ENCODE assay signal across 16 cellular contexts in the genomic region with DNA sequence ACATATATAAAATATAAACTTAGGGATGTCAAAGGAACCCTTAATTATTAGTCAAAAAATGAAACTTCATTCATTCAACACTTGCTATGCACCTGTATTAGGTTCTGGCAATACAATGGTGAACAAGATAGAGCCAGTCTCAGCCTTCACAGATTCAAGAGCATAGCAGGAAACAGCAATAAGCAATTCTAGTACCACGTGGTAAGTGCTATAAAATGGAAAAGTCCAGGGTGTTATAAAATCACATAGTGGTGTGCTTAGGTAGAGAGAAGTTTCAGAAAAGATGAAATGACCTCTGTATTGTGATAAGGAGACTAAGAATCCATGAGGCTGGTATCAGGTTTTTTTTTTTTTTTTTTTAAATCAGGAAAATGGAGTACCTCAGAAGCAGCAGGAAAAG. TPM values are rescaled to one million over a fixed set of nuclear protein-coding genes. Genes with fewer than 3 reads are reported as not detected.
DNase-seq lines count a peak whose midpoint lies in the region; ATAC-seq and TF ChIP-seq lines count a peak whose summit lies in the region.
"Had no signal": no experiment of that assay in that cellular context is flagged by ENCODE, and none has a peak within 500 bp of the region (broad histone marks: within the 10 kb centered on the region; RNA-seq: fewer than 3 reads in every experiment).

No MANE protein-coding gene starts in this region.

- POLR2A ChIA-PET in WTC11 (lab: Charles Lee), result interaction anchor here (0.5 kb wide), 1 partner anchor 572 kb away, joined by 4 read pairs; no protein-coding TSS in a partner anchor

- H3K27ac ChIP-seq in left ventricle myocardium inferior (replicated peaks), result peak overlapping the region; percentile 97
- H3K27ac ChIP-seq: KMS-11, SJSA1 had no signal

- H3K27me3 ChIP-seq in left ventricle myocardium inferior (ENCODE audit: low read depth), result no peaks in the 10 kb centered on the region
- H3K27me3 ChIP-seq: SJSA1 had no signal

- no peaks in the 10 kb centered on the region for H3K27me3 Mint-ChIP-seq in WTC11 (ENCODE audit: low read depth)

- no peak for ATAC-seq in Right ventricle myocardium inferior
- no peak for ATAC-seq in WTC11
- ATAC-seq in left colon, result peak; percentile 94
- no peak for ATAC-seq in GM18511 (IDR thresholded peaks at IDR 0.05; ENCODE audit: unreplicated experiment)
- ATAC-seq: Panc1 had no signal

- no peaks in the 10 kb centered on the region for H3K36me3 ChIP-seq in left ventricle myocardium inferior

- CTCF ChIA-PET in WTC11 (lab: Charles Lee), result no interaction called here

- H3K4me3 ChIP-seq in left ventricle myocardium inferior, result no peak overlapping the region
- H3K4me3 ChIP-seq: SJSA1 had no signal

- no peak overlapping the region for H3K4me3 Mint-ChIP-seq in WTC11

- no peak for TF ChIP-seq CTCF in left ventricle myocardium inferior (IDR thresholded peaks at IDR 0.05; ENCODE audit: borderline replicate concordance)
- no peak for TF ChIP-seq CTCF in WTC11 (IDR thresholded peaks at IDR 0.05)

- intact Hi-C loops in left ventricle myocardium inferior (cut with micrococcal nuclease), result no loop called here
- intact Hi-C loops in Right ventricle myocardium inferior (cut with DNase I), result no loop called here
- intact Hi-C loops in left colon (cut with DNase I, micrococcal nuclease), result no loop called here

- DNase-seq in left ventricle myocardium inferior, result no peak
- no peak for DNase-seq in Right ventricle myocardium inferior (ENCODE audit: missing footprints)
- no peak for DNase-seq in WTC11 (ENCODE audit: low spot score)
- DNase-seq in left colon, result no peak
- no peak for DNase-seq in NCI-H82 (lab: John Stamatoyannopoulos, UW)
- no peak for DNase-seq in NOMO-1 treated with DMSO at 0.1 percent for 48 hours (lab: John Stamatoyannopoulos, UW; ENCODE audit: unreplicated experiment)
- DNase-seq: C1 segment of cervical spinal cord, H7, NCI-H1417, NCI-H187, NCI-H2227 treated with DMSO at 0.1 percent for 48 hours, NCI-H510A treated with DMSO at 0.1 percent for 48 hours had no signal

- H3K27ac Mint-ChIP-seq in WTC11, result peak overlapping the region; percentile 68; the same call in 1 of the 2 replicates

- no peaks in the 10 kb centered on the region for H3K9me3 ChIP-seq in left ventricle myocardium inferior (replicated peaks)
- H3K9me3 ChIP-seq: SJSA1 had no signal

- H3K36me3 Mint-ChIP-seq in WTC11, result no peaks in the 10 kb centered on the region

- H3K4me1 Mint-ChIP-seq in WTC11, result peaks cover 34% of the 10 kb centered on the region

- H3K9me3 Mint-ChIP-seq in WTC11, result no peaks in the 10 kb centered on the region

- peaks cover 91% of the 10 kb centered on the region for H3K4me1 ChIP-seq in left ventricle myocardium inferior

TF ChIP-seq in WTC11, 78 proteins besides CTCF, POLR2A, EP300 and RAD21:
- TF ChIP-seq ZBTB43 (CRISPR knock-in tag; IDR thresholded peaks at IDR 0.05) (no peak), AFF4 (CRISPR knock-in tag; IDR thresholded peaks at IDR 0.05; ENCODE audit: borderline replicate concordance) (no peak), FOXP1 (CRISPR knock-in tag; IDR thresholded peaks at IDR 0.05; ENCODE audit: borderline replicate concordance) (no peak), ZBTB21 (CRISPR knock-in tag; IDR thresholded peaks at IDR 0.05; ENCODE audit: borderline replicate concordance) (no peak), NFYB (CRISPR knock-in tag; conservative IDR thresholded peaks at IDR 0.05; ENCODE audit: low read depth) (no peak), MLX (CRISPR knock-in tag; IDR thresholded peaks at IDR 0.05) (no peak)
- TF ChIP-seq, protein P1, sequence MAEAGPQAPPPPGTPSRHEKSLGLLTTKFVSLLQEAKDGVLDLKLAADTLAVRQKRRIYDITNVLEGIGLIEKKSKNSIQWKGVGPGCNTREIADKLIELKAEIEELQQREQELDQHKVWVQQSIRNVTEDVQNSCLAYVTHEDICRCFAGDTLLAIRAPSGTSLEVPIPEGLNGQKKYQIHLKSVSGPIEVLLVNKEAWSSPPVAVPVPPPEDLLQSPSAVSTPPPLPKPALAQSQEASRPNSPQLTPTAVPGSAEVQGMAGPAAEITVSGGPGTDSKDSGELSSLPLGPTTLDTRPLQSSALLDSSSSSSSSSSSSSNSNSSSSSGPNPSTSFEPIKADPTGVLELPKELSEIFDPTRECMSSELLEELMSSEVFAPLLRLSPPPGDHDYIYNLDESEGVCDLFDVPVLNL (CRISPR knock-in tag; IDR thresholded peaks at IDR 0.05; ENCODE audit: borderline replicate concordance, low read depth), result no peak

RNA-seq across cellular contexts. Expression of gene TOMM70, which starts 5.2 kb away (rescaled TPM):
- 65.4 TPM for total RNA-seq in left ventricle myocardium inferior
- 65.9 TPM for total RNA-seq in Right ventricle myocardium inferior
- total RNA-seq in WTC11 (2021), result 46.8 to 59.2 TPM (median 47.7 TPM) in 3 replicates
- total RNA-seq in left colon, result 10 to 100 TPM; 38.0 to 45.3 TPM

RNA-seq across cellular contexts. Expression of gene LNP1, which starts 5.7 kb away (rescaled TPM):
- total RNA-seq in left ventricle myocardium inferior (4.2 TPM), Right ventricle myocardium inferior (2.4 TPM), WTC11 (2021) (6.7 to 7.9 TPM (median 6.8 TPM) in 3 replicates), left colon (1 to 10 TPM; 1.0 to 1.1 TPM)
